In the genomic region with DNA sequence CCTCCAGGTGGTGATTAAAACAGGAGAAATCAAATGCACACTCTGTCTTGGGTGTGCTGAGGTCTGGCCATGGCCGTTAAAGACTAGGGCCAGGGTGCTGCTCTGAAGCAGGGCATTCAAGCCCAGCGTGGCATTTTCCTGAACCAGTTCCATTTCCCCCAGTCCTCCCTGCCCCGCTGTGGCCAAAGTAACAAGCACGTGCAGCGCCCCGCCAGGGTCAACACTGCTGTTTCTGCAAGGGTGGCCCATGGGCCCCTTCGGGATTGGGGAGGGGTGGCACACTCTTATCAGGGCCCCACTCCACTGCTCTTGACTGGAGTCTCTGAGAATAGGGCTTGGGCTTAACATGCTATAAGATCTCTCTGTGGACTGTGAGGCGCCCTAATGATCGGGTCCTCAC, we compare ENCODE assay signal across 20 cellular contexts.
"Had no signal": no experiment of that assay in that cellular context is flagged by ENCODE, and none has a peak within 500 bp of the region (broad histone marks: within the 10 kb centered on the region; RNA-seq: fewer than 3 reads in every experiment).

No MANE protein-coding gene starts in this region.

- H3K4me3 Mint-ChIP-seq: activated naive CD8-positive, alpha-beta T cell; activated T-helper 1 cell treated with anti-CD3 and anti-CD28 coated beads, Interleukin-12 subunit alpha, Interleukin-12 subunit beta, Interleukin-2, Interleukin-4 antibody, amounts not matched to agents 30 ng/mL and 10 ng/mL and 1 ng/mL, durations not matched to agents 14 hours and 24 hours and 36 hours; brain; memory B cell; naive thymus-derived CD8-positive, alpha-beta T cell; stimulated activated effector memory CD8-positive, alpha-beta T cell treated with anti-CD3 and anti-CD28 coated beads, Interleukin-12 subunit alpha, Interleukin-12 subunit beta, amount 100 ng/mL, for 72 hours had no signal

- H3K27ac ChIP-seq: colonic mucosa, gastrocnemius medialis, thoracic aorta, upper lobe of left lung, VCaP had no signal

- H3K4me1 Mint-ChIP-seq: brain; memory B cell; stimulated activated effector memory CD8-positive, alpha-beta T cell treated with anti-CD3 and anti-CD28 coated beads, Interleukin-12 subunit alpha, Interleukin-12 subunit beta, amount 100 ng/mL, for 72 hours had no signal

- H3K4me1 ChIP-seq: colonic mucosa, gastrocnemius medialis had no signal

- H3K27me3 ChIP-seq: colonic mucosa, gastrocnemius medialis, upper lobe of left lung had no signal

- H3K9me3 Mint-ChIP-seq: activated T-helper 1 cell treated with anti-CD3 and anti-CD28 coated beads, Interleukin-12 subunit alpha, Interleukin-12 subunit beta, Interleukin-2, Interleukin-4 antibody, amounts not matched to agents 30 ng/mL and 10 ng/mL and 1 ng/mL, durations not matched to agents 14 hours and 24 hours and 36 hours; brain; memory B cell; naive thymus-derived CD8-positive, alpha-beta T cell; stimulated activated effector memory CD8-positive, alpha-beta T cell treated with anti-CD3 and anti-CD28 coated beads, Interleukin-12 subunit alpha, Interleukin-12 subunit beta, amount 100 ng/mL, for 72 hours had no signal

- H3K4me3 ChIP-seq: colonic mucosa, gastrocnemius medialis, thoracic aorta, upper lobe of left lung had no signal

- DNase-seq: activated CD4-positive, alpha-beta T cell treated with anti-CD3 and anti-CD28 coated beads, Interleukin-2, amount 50 U/mL, for 4 hours; activated CD4-positive, CD25-positive, alpha-beta regulatory T cell treated with anti-CD3 and anti-CD28 coated beads, Interleukin-2, amount 50 U/mL, for 72 hours; activated T-cell treated with anti-CD3 and anti-CD28 coated beads for 4 hours; amygdala; central memory CD4-positive, alpha-beta T cell; colonic mucosa; gastrocnemius medialis; head of caudate nucleus; left ventricle myocardium superior; naive thymus-derived CD8-positive, alpha-beta T cell; stimulated activated CD4-positive, alpha-beta T cell treated with anti-CD3 and anti-CD28 coated beads, Interleukin-15, amount 100 ng/mL, for 24 hours; stimulated activated CD4-positive, alpha-beta T cell treated with anti-CD3 and anti-CD28 coated beads, Interleukin-4, amount 100 ng/mL, for 24 hours; upper lobe of left lung had no signal

- H3K27ac Mint-ChIP-seq: activated naive CD8-positive, alpha-beta T cell; activated T-helper 1 cell treated with anti-CD3 and anti-CD28 coated beads, Interleukin-12 subunit alpha, Interleukin-12 subunit beta, Interleukin-2, Interleukin-4 antibody, amounts not matched to agents 30 ng/mL and 10 ng/mL and 1 ng/mL, durations not matched to agents 14 hours and 24 hours and 36 hours; memory B cell had no signal

- H3K9me3 ChIP-seq: colonic mucosa, gastrocnemius medialis, thoracic aorta, upper lobe of left lung had no signal

- ATAC-seq: gastrocnemius medialis; left ventricle myocardium superior; naive thymus-derived CD8-positive, alpha-beta T cell; stimulated activated effector memory CD8-positive, alpha-beta T cell treated with anti-CD3 and anti-CD28 coated beads, Interleukin-12 subunit alpha, Interleukin-12 subunit beta, amount 100 ng/mL, for 72 hours had no signal

- H3K27me3 Mint-ChIP-seq: activated naive CD8-positive, alpha-beta T cell; memory B cell; naive thymus-derived CD8-positive, alpha-beta T cell had no signal
